In genomic region chr7:130701650-130702049, GRCh38 we compare ENCODE assay signal across 36 cellular contexts. TPM values are rescaled to one million over a fixed set of nuclear protein-coding genes. Genes with fewer than 3 reads are reported as not detected.
"Had no signal": no experiment of that assay in that cellular context is flagged by ENCODE, and none has a peak within 500 bp of the region (broad histone marks: within the 10 kb centered on the region; RNA-seq: fewer than 3 reads in every experiment).

No MANE protein-coding gene starts in this region.

- H3K9ac ChIP-seq: neural progenitor cell, parathyroid adenoma had no signal

- H3K36me3 ChIP-seq: neural progenitor cell, ovary, spleen, suprapubic skin, tibial artery, transverse colon, upper lobe of right lung, vagina had no signal

- DNase-seq: natural killer cell; occipital lobe; ovary; posterior cingulate gyrus; psoas muscle; right cardiac atrium; spleen; stimulated activated CD4-positive, alpha-beta T cell treated with anti-CD3 and anti-CD28 coated beads, Interleukin-12 subunit alpha, Interleukin-12 subunit beta, amount 100 ng/mL, for 4 hours; stimulated activated CD4-positive, alpha-beta T cell treated with anti-CD3 and anti-CD28 coated beads, Interleukin-1b, Interleukin-23, amount 100 ng/mL, for 48 hours; stimulated activated CD4-positive, alpha-beta T cell treated with anti-CD3 and anti-CD28 coated beads, Interleukin-4, amount 100 ng/mL, for 1 hour; stimulated activated CD4-positive, alpha-beta T cell treated with anti-CD3 and anti-CD28 coated beads, Interleukin-4, amount 100 ng/mL, for 4 hours; stimulated activated CD8-positive, alpha-beta memory T cell treated with anti-CD3 and anti-CD28 coated beads, Interleukin-4, amount 100 ng/mL, for 48 hours; stimulated activated naive CD4-positive, alpha-beta T cell; stimulated activated naive CD8-positive, alpha-beta T cell treated with anti-CD3 and anti-CD28 coated beads, Interleukin-15, amount 100 ng/mL, for 72 hours; stimulated activated naive CD8-positive, alpha-beta T cell treated with anti-CD3 and anti-CD28 coated beads, Interleukin-15, Interleukin-2, amounts not matched to agents 100 U/mL and 50 U/mL, for 24 hours; substantia nigra; testis; tibial artery; transverse colon; upper lobe of right lung had no signal

- H3K4me1 Mint-ChIP-seq: natural killer cell; nephron; neural progenitor cell; stimulated activated memory B cell treated with anti-CD40 and anti-IgM and Interleukin-4, amounts not matched to agents 10 μg/mL and 1 μg/mL and 100 μg/mL, for 72 hours; stimulated activated naive CD8-positive, alpha-beta T cell treated with anti-CD3 and anti-CD28 coated beads, Interleukin-15, amount 100 ng/mL, for 72 hours had no signal

- H3K4me1 ChIP-seq: neural progenitor cell, parathyroid adenoma, psoas muscle, spleen, suprapubic skin, testis, tibial artery, transverse colon, upper lobe of right lung, vagina had no signal

- H3K4me3 Mint-ChIP-seq: natural killer cell; nephron; neural progenitor cell; stimulated activated memory B cell treated with anti-CD40 and anti-IgM and Interleukin-4, amounts not matched to agents 10 μg/mL and 1 μg/mL and 100 μg/mL, for 72 hours; stimulated activated naive CD8-positive, alpha-beta T cell treated with anti-CD3 and anti-CD28 coated beads, Interleukin-15, amount 100 ng/mL, for 72 hours; type B pancreatic cell had no signal

- H3K4me2 ChIP-seq: neural progenitor cell, smooth muscle cell had no signal

- H3K4me3 ChIP-seq: neural progenitor cell, ovary, psoas muscle, skin epidermis, smooth muscle cell, spleen, suprapubic skin, testis, tibial artery, transverse colon, upper lobe of right lung, vagina had no signal

- H3K27ac ChIP-seq: neural progenitor cell, ovary, parathyroid adenoma, psoas muscle, skin epidermis, spleen, suprapubic skin, testis, tibial artery, transverse colon, upper lobe of right lung, vagina had no signal

- H3K27me3 ChIP-seq: neural progenitor cell, ovary, spleen, suprapubic skin, testis, tibial artery, transverse colon, upper lobe of right lung, vagina had no signal

- H3K27ac Mint-ChIP-seq: natural killer cell; nephron; neural progenitor cell; progenitor cell of endocrine pancreas; stimulated activated memory B cell treated with anti-CD40 and anti-IgM and Interleukin-4, amounts not matched to agents 10 μg/mL and 1 μg/mL and 100 μg/mL, for 72 hours; stimulated activated naive CD8-positive, alpha-beta T cell treated with anti-CD3 and anti-CD28 coated beads, Interleukin-15, amount 100 ng/mL, for 72 hours; type B pancreatic cell had no signal

- H2AFZ ChIP-seq: neural progenitor cell, parathyroid adenoma had no signal

- H3K9me3 Mint-ChIP-seq: natural killer cell had no signal

- H3K36me3 Mint-ChIP-seq: natural killer cell; neural progenitor cell; stimulated activated memory B cell treated with anti-CD40 and anti-IgM and Interleukin-4, amounts not matched to agents 10 μg/mL and 1 μg/mL and 100 μg/mL, for 72 hours; type B pancreatic cell had no signal

- ATAC-seq: natural killer cell; psoas muscle; right cardiac atrium; sciatic nerve; stimulated activated memory B cell treated with anti-CD40 and anti-IgM and Interleukin-4, amounts not matched to agents 10 μg/mL and 1 μg/mL and 100 μg/mL, for 72 hours; stimulated activated naive CD8-positive, alpha-beta T cell treated with anti-CD3 and anti-CD28 coated beads, Interleukin-15, amount 100 ng/mL, for 72 hours; stimulated activated naive CD8-positive, alpha-beta T cell treated with anti-CD3 and anti-CD28 coated beads, Interleukin-15, Interleukin-2, amounts not matched to agents 100 U/mL and 50 U/mL, for 24 hours; upper lobe of right lung had no signal

- H3K9me3 ChIP-seq: ovary, psoas muscle, suprapubic skin, testis, tibial artery, transverse colon, upper lobe of right lung, vagina had no signal

- FAIRE-seq: urothelium cell line had no signal

- H3K27me3 Mint-ChIP-seq: type B pancreatic cell had no signal

- H3K79me2 ChIP-seq: parathyroid adenoma had no signal

RNA-seq across cellular contexts. Expression of gene TSGA13, which starts 15.3 kb away (rescaled TPM):
- total RNA-seq: natural killer cell, osteoblast, ovary, progenitor cell of endocrine pancreas, psoas muscle, renal cortical epithelial cell, right cardiac atrium, sciatic nerve, smooth muscle cell, spleen, suprapubic skin, transverse colon, upper lobe of right lung, vagina had no signal
- polyA plus RNA-seq: neural cell, ovary, psoas muscle, right cardiac atrium, smooth muscle cell, spleen, thymus had no signal

RNA-seq across cellular contexts. Expression of gene KLF14, which starts 32.4 kb away (rescaled TPM):
- total RNA-seq: natural killer cell, occipital lobe, osteoblast, smooth muscle cell, upper lobe of right lung, vagina had no signal
- polyA plus RNA-seq: neural cell, smooth muscle cell had no signal
